Comparison of ENCODE assay signal across 1 cellular context in the genomic region with DNA sequence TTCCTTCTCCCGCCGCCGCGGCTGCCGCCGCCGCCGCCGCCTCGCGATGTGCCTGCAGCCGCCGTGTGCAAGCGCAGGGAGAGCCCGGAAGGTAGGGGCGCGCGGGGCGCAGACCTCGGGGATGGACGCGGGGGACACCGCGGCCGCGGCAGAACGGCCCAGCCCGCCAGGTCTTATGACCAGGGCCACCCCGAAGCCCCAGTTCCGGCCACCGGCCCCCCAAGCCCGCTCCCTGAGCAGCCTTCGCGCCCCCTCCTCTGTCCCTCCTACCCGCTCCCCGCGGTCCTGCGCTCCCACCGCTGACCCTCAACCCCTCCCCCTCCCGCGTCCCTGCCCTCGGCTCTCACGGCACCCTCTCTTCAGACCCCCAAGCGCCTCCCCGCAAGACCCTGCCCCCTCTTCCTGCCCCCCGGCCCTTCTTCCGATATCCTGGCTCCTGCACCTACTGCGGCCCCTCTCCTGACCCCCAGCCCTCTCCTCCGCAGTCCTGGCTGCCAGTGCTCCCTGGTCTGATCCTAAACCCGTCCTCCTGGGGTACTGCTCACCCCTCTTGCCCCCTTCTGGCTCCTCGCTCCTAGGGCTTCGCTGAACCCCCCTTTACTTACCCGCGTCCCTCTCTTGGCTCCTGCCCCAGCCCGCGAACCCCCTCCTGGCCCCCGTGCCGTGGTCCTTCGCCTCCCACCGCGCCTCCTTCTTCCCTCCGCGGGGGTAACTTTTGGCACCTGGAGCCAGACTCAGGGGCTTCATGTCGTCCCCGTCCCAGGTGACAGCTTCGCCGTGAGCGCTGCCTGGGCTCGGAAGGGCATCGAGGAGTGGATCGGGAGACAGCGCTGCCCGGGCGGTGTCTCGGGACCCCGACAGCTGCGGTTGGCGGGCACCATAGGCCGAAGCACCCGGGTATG.
A peak's percentile ranks its signal among the peaks of the same experiment; 100 is the strongest.
TF ChIP-seq lines count a peak whose summit lies in the region.

No MANE protein-coding gene starts in this region.

TF ChIP-seq in HepG2, 621 proteins besides CTCF, POLR2A, EP300 and RAD21 (continued from another document and continues in another):
- TF ChIP-seq, protein P1, sequence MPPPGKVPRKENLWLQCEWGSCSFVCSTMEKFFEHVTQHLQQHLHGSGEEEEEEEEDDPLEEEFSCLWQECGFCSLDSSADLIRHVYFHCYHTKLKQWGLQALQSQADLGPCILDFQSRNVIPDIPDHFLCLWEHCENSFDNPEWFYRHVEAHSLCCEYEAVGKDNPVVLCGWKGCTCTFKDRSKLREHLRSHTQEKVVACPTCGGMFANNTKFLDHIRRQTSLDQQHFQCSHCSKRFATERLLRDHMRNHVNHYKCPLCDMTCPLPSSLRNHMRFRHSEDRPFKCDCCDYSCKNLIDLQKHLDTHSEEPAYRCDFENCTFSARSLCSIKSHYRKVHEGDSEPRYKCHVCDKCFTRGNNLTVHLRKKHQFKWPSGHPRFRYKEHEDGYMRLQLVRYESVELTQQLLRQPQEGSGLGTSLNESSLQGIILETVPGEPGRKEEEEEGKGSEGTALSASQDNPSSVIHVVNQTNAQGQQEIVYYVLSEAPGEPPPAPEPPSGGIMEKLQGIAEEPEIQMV (CRISPR knock-in tag; IDR thresholded peaks at IDR 0.05; ENCODE audit: low read depth), result no peak
- TF ChIP-seq ARNT (IDR thresholded peaks at IDR 0.05) (no peak), GPN1 (CRISPR knock-in tag; IDR thresholded peaks at IDR 0.05; ENCODE audit: borderline replicate concordance) (no peak), NONO (IDR thresholded peaks at IDR 0.05) (no peak), NONO (CRISPR knock-in tag; conservative IDR thresholded peaks at IDR 0.05) (0 out of 2 replicates have a peak, but pooled peaks have one; percentile 29), NFKBIZ (CRISPR knock-in tag; IDR thresholded peaks at IDR 0.05) (no peak), SATB2 (CRISPR knock-in tag; IDR thresholded peaks at IDR 0.05) (no peak), ZNF383 (CRISPR knock-in tag; IDR thresholded peaks at IDR 0.05; ENCODE audit: borderline replicate concordance) (no peak), PAF1 (CRISPR knock-in tag; IDR thresholded peaks at IDR 0.05) (no peak), PHF21A (CRISPR knock-in tag; IDR thresholded peaks at IDR 0.05) (no peak), ZNF253 (CRISPR knock-in tag; IDR thresholded peaks at IDR 0.05; ENCODE audit: borderline replicate concordance) (no peak), HOXD1 (CRISPR knock-in tag; IDR thresholded peaks at IDR 0.05) (no peak), ZNF773 (CRISPR knock-in tag; IDR thresholded peaks at IDR 0.05; ENCODE audit: borderline replicate concordance) (no peak), FOXP1 (IDR thresholded peaks at IDR 0.05) (no peak), FOXP1 (CRISPR knock-in tag; IDR thresholded peaks at IDR 0.05) (no peak), KMT2B (CRISPR knock-in tag; IDR thresholded peaks at IDR 0.05) (no peak), CCAR2 (optimal IDR thresholded peaks at IDR 0.05; ENCODE audit: low read depth, low read length) (peak; percentile 68), SSRP1 (CRISPR knock-in tag; IDR thresholded peaks at IDR 0.05) (0 out of 2 replicates have a peak, but pooled peaks have one; percentile 21), PRMT3 (CRISPR knock-in tag; IDR thresholded peaks at IDR 0.05; ENCODE audit: borderline replicate concordance, low read depth) (peak; percentile 63; the same call in 1 of the 2 replicates), ZNF441 (CRISPR knock-in tag; IDR thresholded peaks at IDR 0.05; ENCODE audit: borderline replicate concordance) (0 out of 2 replicates have a peak, but pooled peaks have one; percentile 11), HOXA9 (CRISPR knock-in tag; IDR thresholded peaks at IDR 0.05; ENCODE audit: borderline replicate concordance) (no peak), U2AF1 (optimal IDR thresholded peaks at IDR 0.05; ENCODE audit: low read depth, low read length) (peak; percentile 20), ZNF343 (CRISPR knock-in tag; IDR thresholded peaks at IDR 0.05) (no peak), RARG (CRISPR knock-in tag; IDR thresholded peaks at IDR 0.05; ENCODE audit: low read depth) (no peak), ZNF460 (CRISPR knock-in tag; IDR thresholded peaks at IDR 0.05; ENCODE audit: borderline replicate concordance) (no peak), ZFX (CRISPR knock-in tag; IDR thresholded peaks at IDR 0.05; ENCODE audit: low read depth) (no peak), ZBTB7B (CRISPR knock-in tag; IDR thresholded peaks at IDR 0.05) (no peak), ZNF546 (CRISPR knock-in tag; conservative IDR thresholded peaks at IDR 0.05) (no peak), RBFOX2 (IDR thresholded peaks at IDR 0.05; ENCODE audit: low read depth, low read length) (peak; percentile 82), RARA (CRISPR knock-in tag; IDR thresholded peaks at IDR 0.05) (no peak), ZNF652 (CRISPR knock-in tag; IDR thresholded peaks at IDR 0.05; ENCODE audit: borderline replicate concordance, low read depth) (no peak), ZNF788 (CRISPR knock-in tag; IDR thresholded peaks at IDR 0.05; ENCODE audit: borderline replicate concordance) (no peak; the same call in 1 of the 2 replicates), POLR2AphosphoS2 (IDR thresholded peaks at IDR 0.05; ENCODE audit: low read depth, low read length) (no peak), PTBP1 (IDR thresholded peaks at IDR 0.05; ENCODE audit: low read depth, low read length, poor library complexity, severe bottlenecking) (no peak), FOXO1 (CRISPR knock-in tag; IDR thresholded peaks at IDR 0.05) (no peak), JUN (CRISPR knock-in tag; IDR thresholded peaks at IDR 0.05) (no peak), MZF1 (CRISPR knock-in tag; IDR thresholded peaks at IDR 0.05; ENCODE audit: borderline replicate concordance) (no peak), ISX (CRISPR knock-in tag; conservative IDR thresholded peaks at IDR 0.05) (no peak), KDM5B (CRISPR knock-in tag; IDR thresholded peaks at IDR 0.05; ENCODE audit: borderline replicate concordance) (no peak; the same call in 1 of the 2 replicates)
- TF ChIP-seq, protein P2, sequence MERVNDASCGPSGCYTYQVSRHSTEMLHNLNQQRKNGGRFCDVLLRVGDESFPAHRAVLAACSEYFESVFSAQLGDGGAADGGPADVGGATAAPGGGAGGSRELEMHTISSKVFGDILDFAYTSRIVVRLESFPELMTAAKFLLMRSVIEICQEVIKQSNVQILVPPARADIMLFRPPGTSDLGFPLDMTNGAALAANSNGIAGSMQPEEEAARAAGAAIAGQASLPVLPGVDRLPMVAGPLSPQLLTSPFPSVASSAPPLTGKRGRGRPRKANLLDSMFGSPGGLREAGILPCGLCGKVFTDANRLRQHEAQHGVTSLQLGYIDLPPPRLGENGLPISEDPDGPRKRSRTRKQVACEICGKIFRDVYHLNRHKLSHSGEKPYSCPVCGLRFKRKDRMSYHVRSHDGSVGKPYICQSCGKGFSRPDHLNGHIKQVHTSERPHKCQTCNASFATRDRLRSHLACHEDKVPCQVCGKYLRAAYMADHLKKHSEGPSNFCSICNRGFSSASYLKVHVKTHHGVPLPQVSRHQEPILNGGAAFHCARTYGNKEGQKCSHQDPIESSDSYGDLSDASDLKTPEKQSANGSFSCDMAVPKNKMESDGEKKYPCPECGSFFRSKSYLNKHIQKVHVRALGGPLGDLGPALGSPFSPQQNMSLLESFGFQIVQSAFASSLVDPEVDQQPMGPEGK (CRISPR knock-in tag; IDR thresholded peaks at IDR 0.05), result peak; percentile 16; the same call in 1 of the 2 replicates
- TF ChIP-seq, protein P3, sequence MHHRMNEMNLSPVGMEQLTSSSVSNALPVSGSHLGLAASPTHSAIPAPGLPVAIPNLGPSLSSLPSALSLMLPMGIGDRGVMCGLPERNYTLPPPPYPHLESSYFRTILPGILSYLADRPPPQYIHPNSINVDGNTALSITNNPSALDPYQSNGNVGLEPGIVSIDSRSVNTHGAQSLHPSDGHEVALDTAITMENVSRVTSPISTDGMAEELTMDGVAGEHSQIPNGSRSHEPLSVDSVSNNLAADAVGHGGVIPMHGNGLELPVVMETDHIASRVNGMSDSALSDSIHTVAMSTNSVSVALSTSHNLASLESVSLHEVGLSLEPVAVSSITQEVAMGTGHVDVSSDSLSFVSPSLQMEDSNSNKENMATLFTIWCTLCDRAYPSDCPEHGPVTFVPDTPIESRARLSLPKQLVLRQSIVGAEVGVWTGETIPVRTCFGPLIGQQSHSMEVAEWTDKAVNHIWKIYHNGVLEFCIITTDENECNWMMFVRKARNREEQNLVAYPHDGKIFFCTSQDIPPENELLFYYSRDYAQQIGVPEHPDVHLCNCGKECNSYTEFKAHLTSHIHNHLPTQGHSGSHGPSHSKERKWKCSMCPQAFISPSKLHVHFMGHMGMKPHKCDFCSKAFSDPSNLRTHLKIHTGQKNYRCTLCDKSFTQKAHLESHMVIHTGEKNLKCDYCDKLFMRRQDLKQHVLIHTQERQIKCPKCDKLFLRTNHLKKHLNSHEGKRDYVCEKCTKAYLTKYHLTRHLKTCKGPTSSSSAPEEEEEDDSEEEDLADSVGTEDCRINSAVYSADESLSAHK (CRISPR knock-in tag; IDR thresholded peaks at IDR 0.05; ENCODE audit: borderline replicate concordance), result no peak
- TF ChIP-seq, protein P4, sequence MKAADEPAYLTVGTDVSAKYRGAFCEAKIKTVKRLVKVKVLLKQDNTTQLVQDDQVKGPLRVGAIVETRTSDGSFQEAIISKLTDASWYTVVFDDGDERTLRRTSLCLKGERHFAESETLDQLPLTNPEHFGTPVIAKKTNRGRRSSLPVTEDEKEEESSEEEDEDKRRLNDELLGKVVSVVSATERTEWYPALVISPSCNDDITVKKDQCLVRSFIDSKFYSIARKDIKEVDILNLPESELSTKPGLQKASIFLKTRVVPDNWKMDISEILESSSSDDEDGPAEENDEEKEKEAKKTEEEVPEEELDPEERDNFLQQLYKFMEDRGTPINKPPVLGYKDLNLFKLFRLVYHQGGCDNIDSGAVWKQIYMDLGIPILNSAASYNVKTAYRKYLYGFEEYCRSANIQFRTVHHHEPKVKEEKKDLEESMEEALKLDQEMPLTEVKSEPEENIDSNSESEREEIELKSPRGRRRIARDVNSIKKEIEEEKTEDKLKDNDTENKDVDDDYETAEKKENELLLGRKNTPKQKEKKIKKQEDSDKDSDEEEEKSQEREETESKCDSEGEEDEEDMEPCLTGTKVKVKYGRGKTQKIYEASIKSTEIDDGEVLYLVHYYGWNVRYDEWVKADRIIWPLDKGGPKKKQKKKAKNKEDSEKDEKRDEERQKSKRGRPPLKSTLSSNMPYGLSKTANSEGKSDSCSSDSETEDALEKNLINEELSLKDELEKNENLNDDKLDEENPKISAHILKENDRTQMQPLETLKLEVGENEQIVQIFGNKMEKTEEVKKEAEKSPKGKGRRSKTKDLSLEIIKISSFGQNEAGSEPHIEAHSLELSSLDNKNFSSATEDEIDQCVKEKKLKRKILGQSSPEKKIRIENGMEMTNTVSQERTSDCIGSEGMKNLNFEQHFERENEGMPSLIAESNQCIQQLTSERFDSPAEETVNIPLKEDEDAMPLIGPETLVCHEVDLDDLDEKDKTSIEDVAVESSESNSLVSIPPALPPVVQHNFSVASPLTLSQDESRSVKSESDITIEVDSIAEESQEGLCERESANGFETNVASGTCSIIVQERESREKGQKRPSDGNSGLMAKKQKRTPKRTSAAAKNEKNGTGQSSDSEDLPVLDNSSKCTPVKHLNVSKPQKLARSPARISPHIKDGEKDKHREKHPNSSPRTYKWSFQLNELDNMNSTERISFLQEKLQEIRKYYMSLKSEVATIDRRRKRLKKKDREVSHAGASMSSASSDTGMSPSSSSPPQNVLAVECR (CRISPR knock-in tag; IDR thresholded peaks at IDR 0.05; ENCODE audit: borderline replicate concordance), result 0 out of 2 replicates have a peak, but pooled peaks have one; percentile 1
- TF ChIP-seq, protein P5, sequence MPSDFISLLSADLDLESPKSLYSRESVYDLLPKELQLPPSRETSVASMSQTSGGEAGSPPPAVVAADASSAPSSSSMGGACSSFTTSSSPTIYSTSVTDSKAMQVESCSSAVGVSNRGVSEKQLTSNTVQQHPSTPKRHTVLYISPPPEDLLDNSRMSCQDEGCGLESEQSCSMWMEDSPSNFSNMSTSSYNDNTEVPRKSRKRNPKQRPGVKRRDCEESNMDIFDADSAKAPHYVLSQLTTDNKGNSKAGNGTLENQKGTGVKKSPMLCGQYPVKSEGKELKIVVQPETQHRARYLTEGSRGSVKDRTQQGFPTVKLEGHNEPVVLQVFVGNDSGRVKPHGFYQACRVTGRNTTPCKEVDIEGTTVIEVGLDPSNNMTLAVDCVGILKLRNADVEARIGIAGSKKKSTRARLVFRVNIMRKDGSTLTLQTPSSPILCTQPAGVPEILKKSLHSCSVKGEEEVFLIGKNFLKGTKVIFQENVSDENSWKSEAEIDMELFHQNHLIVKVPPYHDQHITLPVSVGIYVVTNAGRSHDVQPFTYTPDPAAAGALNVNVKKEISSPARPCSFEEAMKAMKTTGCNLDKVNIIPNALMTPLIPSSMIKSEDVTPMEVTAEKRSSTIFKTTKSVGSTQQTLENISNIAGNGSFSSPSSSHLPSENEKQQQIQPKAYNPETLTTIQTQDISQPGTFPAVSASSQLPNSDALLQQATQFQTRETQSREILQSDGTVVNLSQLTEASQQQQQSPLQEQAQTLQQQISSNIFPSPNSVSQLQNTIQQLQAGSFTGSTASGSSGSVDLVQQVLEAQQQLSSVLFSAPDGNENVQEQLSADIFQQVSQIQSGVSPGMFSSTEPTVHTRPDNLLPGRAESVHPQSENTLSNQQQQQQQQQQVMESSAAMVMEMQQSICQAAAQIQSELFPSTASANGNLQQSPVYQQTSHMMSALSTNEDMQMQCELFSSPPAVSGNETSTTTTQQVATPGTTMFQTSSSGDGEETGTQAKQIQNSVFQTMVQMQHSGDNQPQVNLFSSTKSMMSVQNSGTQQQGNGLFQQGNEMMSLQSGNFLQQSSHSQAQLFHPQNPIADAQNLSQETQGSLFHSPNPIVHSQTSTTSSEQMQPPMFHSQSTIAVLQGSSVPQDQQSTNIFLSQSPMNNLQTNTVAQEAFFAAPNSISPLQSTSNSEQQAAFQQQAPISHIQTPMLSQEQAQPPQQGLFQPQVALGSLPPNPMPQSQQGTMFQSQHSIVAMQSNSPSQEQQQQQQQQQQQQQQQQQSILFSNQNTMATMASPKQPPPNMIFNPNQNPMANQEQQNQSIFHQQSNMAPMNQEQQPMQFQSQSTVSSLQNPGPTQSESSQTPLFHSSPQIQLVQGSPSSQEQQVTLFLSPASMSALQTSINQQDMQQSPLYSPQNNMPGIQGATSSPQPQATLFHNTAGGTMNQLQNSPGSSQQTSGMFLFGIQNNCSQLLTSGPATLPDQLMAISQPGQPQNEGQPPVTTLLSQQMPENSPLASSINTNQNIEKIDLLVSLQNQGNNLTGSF (CRISPR knock-in tag; IDR thresholded peaks at IDR 0.05), result no peak
- TF ChIP-seq, protein P6, sequence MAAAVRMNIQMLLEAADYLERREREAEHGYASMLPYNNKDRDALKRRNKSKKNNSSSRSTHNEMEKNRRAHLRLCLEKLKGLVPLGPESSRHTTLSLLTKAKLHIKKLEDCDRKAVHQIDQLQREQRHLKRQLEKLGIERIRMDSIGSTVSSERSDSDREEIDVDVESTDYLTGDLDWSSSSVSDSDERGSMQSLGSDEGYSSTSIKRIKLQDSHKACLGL (CRISPR knock-in tag; IDR thresholded peaks at IDR 0.05), result peak; percentile 21; the same call in 1 of the 2 replicates
- TF ChIP-seq, protein P7, sequence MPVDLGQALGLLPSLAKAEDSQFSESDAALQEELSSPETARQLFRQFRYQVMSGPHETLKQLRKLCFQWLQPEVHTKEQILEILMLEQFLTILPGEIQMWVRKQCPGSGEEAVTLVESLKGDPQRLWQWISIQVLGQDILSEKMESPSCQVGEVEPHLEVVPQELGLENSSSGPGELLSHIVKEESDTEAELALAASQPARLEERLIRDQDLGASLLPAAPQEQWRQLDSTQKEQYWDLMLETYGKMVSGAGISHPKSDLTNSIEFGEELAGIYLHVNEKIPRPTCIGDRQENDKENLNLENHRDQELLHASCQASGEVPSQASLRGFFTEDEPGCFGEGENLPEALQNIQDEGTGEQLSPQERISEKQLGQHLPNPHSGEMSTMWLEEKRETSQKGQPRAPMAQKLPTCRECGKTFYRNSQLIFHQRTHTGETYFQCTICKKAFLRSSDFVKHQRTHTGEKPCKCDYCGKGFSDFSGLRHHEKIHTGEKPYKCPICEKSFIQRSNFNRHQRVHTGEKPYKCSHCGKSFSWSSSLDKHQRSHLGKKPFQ (CRISPR knock-in tag; IDR thresholded peaks at IDR 0.05; ENCODE audit: insufficient replicate concordance), result peak; percentile 14
